Comparison of ENCODE assay signal across 2 cellular contexts in the genomic region with DNA sequence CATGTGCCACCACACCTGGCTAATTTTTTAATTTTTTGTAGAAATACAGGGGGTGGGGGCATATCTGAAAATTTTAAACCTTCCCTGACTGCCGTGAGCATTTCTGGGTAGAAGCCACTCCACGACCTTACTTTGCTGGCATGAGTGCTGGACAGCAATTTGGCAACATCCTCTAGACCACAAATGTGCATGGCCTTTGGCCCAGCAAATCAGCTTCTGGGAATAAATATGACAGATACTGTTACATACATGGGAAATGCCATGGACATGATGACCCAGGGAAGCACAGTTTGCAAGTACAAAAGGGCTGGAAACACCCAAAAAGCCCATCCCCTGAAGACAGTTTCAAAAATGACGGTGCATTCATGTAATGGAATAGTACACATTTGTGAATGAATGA.
TF ChIP-seq lines count a peak whose summit lies in the region.

No MANE protein-coding gene starts in this region.

TF ChIP-seq in HepG2, 621 proteins besides CTCF, POLR2A, EP300 and RAD21:
- TF ChIP-seq, protein P1, sequence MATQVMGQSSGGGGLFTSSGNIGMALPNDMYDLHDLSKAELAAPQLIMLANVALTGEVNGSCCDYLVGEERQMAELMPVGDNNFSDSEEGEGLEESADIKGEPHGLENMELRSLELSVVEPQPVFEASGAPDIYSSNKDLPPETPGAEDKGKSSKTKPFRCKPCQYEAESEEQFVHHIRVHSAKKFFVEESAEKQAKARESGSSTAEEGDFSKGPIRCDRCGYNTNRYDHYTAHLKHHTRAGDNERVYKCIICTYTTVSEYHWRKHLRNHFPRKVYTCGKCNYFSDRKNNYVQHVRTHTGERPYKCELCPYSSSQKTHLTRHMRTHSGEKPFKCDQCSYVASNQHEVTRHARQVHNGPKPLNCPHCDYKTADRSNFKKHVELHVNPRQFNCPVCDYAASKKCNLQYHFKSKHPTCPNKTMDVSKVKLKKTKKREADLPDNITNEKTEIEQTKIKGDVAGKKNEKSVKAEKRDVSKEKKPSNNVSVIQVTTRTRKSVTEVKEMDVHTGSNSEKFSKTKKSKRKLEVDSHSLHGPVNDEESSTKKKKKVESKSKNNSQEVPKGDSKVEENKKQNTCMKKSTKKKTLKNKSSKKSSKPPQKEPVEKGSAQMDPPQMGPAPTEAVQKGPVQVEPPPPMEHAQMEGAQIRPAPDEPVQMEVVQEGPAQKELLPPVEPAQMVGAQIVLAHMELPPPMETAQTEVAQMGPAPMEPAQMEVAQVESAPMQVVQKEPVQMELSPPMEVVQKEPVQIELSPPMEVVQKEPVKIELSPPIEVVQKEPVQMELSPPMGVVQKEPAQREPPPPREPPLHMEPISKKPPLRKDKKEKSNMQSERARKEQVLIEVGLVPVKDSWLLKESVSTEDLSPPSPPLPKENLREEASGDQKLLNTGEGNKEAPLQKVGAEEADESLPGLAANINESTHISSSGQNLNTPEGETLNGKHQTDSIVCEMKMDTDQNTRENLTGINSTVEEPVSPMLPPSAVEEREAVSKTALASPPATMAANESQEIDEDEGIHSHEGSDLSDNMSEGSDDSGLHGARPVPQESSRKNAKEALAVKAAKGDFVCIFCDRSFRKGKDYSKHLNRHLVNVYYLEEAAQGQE (IDR thresholded peaks at IDR 0.05; ENCODE audit: borderline replicate concordance in 1 of 2, low read depth in 1 of 2, low read length in 2 of 2) = peak in 1 of 2 experiments; percentile 55; a peak in 2 of 4 replicates
- no peak for TF ChIP-seq KDM6A (CRISPR knock-in tag; IDR thresholded peaks at IDR 0.05; ENCODE audit: low read depth)
- TF ChIP-seq, protein P2, sequence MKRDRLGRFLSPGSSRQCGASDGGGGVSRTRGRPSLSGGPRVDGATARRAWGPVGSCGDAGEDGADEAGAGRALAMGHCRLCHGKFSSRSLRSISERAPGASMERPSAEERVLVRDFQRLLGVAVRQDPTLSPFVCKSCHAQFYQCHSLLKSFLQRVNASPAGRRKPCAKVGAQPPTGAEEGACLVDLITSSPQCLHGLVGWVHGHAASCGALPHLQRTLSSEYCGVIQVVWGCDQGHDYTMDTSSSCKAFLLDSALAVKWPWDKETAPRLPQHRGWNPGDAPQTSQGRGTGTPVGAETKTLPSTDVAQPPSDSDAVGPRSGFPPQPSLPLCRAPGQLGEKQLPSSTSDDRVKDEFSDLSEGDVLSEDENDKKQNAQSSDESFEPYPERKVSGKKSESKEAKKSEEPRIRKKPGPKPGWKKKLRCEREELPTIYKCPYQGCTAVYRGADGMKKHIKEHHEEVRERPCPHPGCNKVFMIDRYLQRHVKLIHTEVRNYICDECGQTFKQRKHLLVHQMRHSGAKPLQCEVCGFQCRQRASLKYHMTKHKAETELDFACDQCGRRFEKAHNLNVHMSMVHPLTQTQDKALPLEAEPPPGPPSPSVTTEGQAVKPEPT (CRISPR knock-in tag; IDR thresholded peaks at IDR 0.05; ENCODE audit: low read depth) = no peak
- TF ChIP-seq JDP2 (CRISPR knock-in tag; IDR thresholded peaks at IDR 0.05; ENCODE audit: borderline replicate concordance) = no peak
- TF ChIP-seq, protein P3, sequence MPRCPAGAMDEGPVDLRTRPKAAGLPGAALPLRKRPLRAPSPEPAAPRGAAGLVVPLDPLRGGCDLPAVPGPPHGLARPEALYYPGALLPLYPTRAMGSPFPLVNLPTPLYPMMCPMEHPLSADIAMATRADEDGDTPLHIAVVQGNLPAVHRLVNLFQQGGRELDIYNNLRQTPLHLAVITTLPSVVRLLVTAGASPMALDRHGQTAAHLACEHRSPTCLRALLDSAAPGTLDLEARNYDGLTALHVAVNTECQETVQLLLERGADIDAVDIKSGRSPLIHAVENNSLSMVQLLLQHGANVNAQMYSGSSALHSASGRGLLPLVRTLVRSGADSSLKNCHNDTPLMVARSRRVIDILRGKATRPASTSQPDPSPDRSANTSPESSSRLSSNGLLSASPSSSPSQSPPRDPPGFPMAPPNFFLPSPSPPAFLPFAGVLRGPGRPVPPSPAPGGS (CRISPR knock-in tag; IDR thresholded peaks at IDR 0.05) = no peak
- TF ChIP-seq TMF1 (CRISPR knock-in tag; IDR thresholded peaks at IDR 0.05; ENCODE audit: low read depth) = no peak
- TF ChIP-seq, protein P4, sequence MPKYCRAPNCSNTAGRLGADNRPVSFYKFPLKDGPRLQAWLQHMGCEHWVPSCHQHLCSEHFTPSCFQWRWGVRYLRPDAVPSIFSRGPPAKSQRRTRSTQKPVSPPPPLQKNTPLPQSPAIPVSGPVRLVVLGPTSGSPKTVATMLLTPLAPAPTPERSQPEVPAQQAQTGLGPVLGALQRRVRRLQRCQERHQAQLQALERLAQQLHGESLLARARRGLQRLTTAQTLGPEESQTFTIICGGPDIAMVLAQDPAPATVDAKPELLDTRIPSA (CRISPR knock-in tag; IDR thresholded peaks at IDR 0.05; ENCODE audit: borderline replicate concordance) = no peak
- TF ChIP-seq EED (CRISPR knock-in tag; IDR thresholded peaks at IDR 0.05) = no peak
TF ChIP-seq in HepG2: peak in this region for 1.

TF ChIP-seq in HEK293T, 16 proteins besides CTCF, POLR2A, EP300 and RAD21:
- TF ChIP-seq TARDBP (IDR thresholded peaks at IDR 0.05) = no peak
- no peak for TF ChIP-seq SP1 (IDR thresholded peaks at IDR 0.05)
- TF ChIP-seq, protein P5, sequence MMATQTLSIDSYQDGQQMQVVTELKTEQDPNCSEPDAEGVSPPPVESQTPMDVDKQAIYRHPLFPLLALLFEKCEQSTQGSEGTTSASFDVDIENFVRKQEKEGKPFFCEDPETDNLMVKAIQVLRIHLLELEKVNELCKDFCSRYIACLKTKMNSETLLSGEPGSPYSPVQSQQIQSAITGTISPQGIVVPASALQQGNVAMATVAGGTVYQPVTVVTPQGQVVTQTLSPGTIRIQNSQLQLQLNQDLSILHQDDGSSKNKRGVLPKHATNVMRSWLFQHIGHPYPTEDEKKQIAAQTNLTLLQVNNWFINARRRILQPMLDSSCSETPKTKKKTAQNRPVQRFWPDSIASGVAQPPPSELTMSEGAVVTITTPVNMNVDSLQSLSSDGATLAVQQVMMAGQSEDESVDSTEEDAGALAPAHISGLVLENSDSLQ (IDR thresholded peaks at IDR 0.05) = no peak
- no peak for TF ChIP-seq SUZ12 (IDR thresholded peaks at IDR 0.05)
- no peak for TF ChIP-seq L3MBTL2 (conservative IDR thresholded peaks at IDR 0.05)
- no peak for TF ChIP-seq FOXA1 (IDR thresholded peaks at IDR 0.05)
- TF ChIP-seq BHLHE40 (IDR thresholded peaks at IDR 0.05; ENCODE audit: borderline replicate concordance) = no peak
- TF ChIP-seq NFRKB (IDR thresholded peaks at IDR 0.05) = no peak
- TF ChIP-seq ZNF384 (IDR thresholded peaks at IDR 0.05) = no peak
- TF ChIP-seq CTBP1 (IDR thresholded peaks at IDR 0.05; ENCODE audit: borderline replicate concordance) = no peak
